14 cellular contexts compared by ENCODE assay signal in the genomic region with DNA sequence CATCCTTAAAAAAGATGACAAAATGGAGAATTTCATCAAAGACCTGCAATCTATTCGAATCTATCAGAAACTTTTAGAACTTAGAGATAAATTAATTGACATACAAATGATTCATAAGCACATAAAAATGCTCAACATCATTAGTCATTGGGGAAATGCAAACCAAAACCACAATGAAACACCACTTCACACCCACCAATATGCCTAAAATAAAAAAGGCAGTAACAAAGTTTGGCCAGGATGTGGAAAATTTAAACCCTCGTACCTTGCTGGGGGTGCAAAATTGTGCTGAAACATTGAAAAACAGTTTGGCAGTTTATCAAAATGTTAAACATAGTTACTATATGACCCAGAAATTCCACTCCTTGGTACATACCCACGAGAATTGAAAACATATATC. TPM values are rescaled to one million over a fixed set of nuclear protein-coding genes. Genes with fewer than 3 reads are reported as not detected.
DNase-seq lines count a peak whose midpoint lies in the region; ATAC-seq and TF ChIP-seq lines count a peak whose summit lies in the region.
"Had no signal": no experiment of that assay in that cellular context is flagged by ENCODE, and none has a peak within 500 bp of the region (broad histone marks: within the 10 kb centered on the region; RNA-seq: fewer than 3 reads in every experiment).

No MANE protein-coding gene starts in this region.

- TF ChIP-seq POLR2A in HCT116 (IDR thresholded peaks at IDR 0.05; ENCODE audit: borderline replicate concordance, extremely low read depth, insufficient read depth, insufficient read length) (no peak), GM18505 (IDR thresholded peaks at IDR 0.05; ENCODE audit: borderline replicate concordance, extremely low read depth, insufficient read depth, insufficient read length) (no peak)

- H3K79me2 ChIP-seq in HCT116 (ENCODE audit: insufficient read depth, low read length) = no peaks in the 10 kb centered on the region

- peaks cover 3 to 21% (median 8%) of the 10 kb centered on the region in 4 donors for H3K4me1 Mint-ChIP-seq in CD4-positive, alpha-beta memory T cell
- peaks cover 59% of the 10 kb centered on the region for H3K4me1 Mint-ChIP-seq in activated CD4-positive, alpha-beta memory T cell treated with anti-CD3 and anti-CD28 coated beads, Interleukin-2, amount 10 ng/mL, durations not matched to agents 7 days and 5 days

- CTCF ChIA-PET in CD4-positive, alpha-beta memory T cell (lab: Charles Lee; ENCODE audit: partially characterized antibody) = no interaction called here
- CTCF ChIA-PET in HCT116 (lab: Charles Lee) = no interaction called here
- CTCF ChIA-PET in activated CD4-positive, alpha-beta memory T cell treated with anti-CD3 and anti-CD28 coated beads, Interleukin-2, amount 10 ng/mL, durations not matched to agents 7 days and 5 days (lab: Charles Lee) = interaction anchor here (0.9 to 1.8 kb wide), 4 partner anchors 10 to 48 kb away, joined by 3 to 6 read pairs (median 4); no protein-coding TSS in a partner anchor

- RAD21 ChIA-PET in HCT116 (lab: Charles Lee; ENCODE audit: low non-redundant PET in 1 of 2, low total read pairs in 2 of 2, uncharacterized antibody in 2 of 2, unreplicated experiment in 2 of 2) = no interaction called here

- peak overlapping the region; percentile 38 for H3K4me2 ChIP-seq in HCT116 (ENCODE audit: low read length)

- no peak for TF ChIP-seq CTCF in HCT116 (IDR thresholded peaks at IDR 0.05 in 2 of 3, conservative IDR thresholded peaks at IDR 0.05 in 1 of 3; ENCODE audit: borderline replicate concordance in 1 of 3, insufficient read depth in 1 of 3, low read depth in 2 of 3, low read length in 2 of 3)
- no peak for TF ChIP-seq CTCF in fibroblast of mammary gland (conservative IDR thresholded peaks at IDR 0.05; ENCODE audit: control insufficient read depth, insufficient read depth, low read depth, low read length)

- no peak overlapping the region for H3K4me3 ChIP-seq in CD4-positive, alpha-beta memory T cell (ENCODE audit: low read length in 2 of 2)
- H3K4me3 ChIP-seq in HCT116 (replicated peaks in 1 of 2; ENCODE audit: low read depth in 1 of 2, low read length in 2 of 2) (no peak overlapping the region), fibroblast of mammary gland (ENCODE audit: control insufficient read depth, low read depth, low read length) (no peak overlapping the region)

- H3K36me3 Mint-ChIP-seq in CD4-positive, alpha-beta memory T cell = peaks cover 0 to 5% of the 10 kb centered on the region in 2 donors
- peaks cover 28% of the 10 kb centered on the region for H3K36me3 Mint-ChIP-seq in activated CD4-positive, alpha-beta memory T cell treated with anti-CD3 and anti-CD28 coated beads, Interleukin-2, amount 10 ng/mL, durations not matched to agents 7 days and 5 days (ENCODE audit: low read depth)

- peaks cover 0 to 2% of the 10 kb centered on the region in 2 donors for H3K27me3 Mint-ChIP-seq in CD4-positive, alpha-beta memory T cell
- H3K27me3 Mint-ChIP-seq in activated CD4-positive, alpha-beta memory T cell treated with anti-CD3 and anti-CD28 coated beads, Interleukin-2, amount 10 ng/mL, durations not matched to agents 7 days and 5 days = no peaks in the 10 kb centered on the region

- H2AFZ ChIP-seq in HCT116 (ENCODE audit: low read depth, low read length, poor library complexity, severe bottlenecking) = no peak overlapping the region

- H3K27me3 ChIP-seq in CD4-positive, alpha-beta memory T cell (ENCODE audit: insufficient read depth, low read length) = no peaks in the 10 kb centered on the region
- no peaks in the 10 kb centered on the region for H3K27me3 ChIP-seq in HCT116 (ENCODE audit: insufficient read depth, low read length)
- H3K27me3 ChIP-seq: neutrophil had no signal

- intact Hi-C loops in CD4-positive, alpha-beta memory T cell (cut with micrococcal nuclease) = no loop called here
- intact Hi-C loops in HCT116 (cut with micrococcal nuclease) = no loop called here

- no peak overlapping the region for H3K27ac ChIP-seq in CD4-positive, alpha-beta memory T cell (ENCODE audit: low read depth, low read length)
- H3K27ac ChIP-seq in HCT116 (ENCODE audit: low read depth, low read length) = no peak overlapping the region
- H3K27ac ChIP-seq: neutrophil had no signal

- peak in 3 of 5 donors; percentile 6 to 50 (median 12) for DNase-seq in CD4-positive, alpha-beta memory T cell
- no peak for DNase-seq in HCT116 (ENCODE audit: low read depth, low spot score)
- peak; percentile 48 for DNase-seq in activated CD4-positive, alpha-beta memory T cell treated with anti-CD3 and anti-CD28 coated beads, Interleukin-2, amount 10 ng/mL, durations not matched to agents 7 days and 5 days
- DNase-seq in fibroblast of mammary gland (ENCODE audit: low read depth) = peak; percentile 65
- DNase-seq in NCI-H1417 (lab: John Stamatoyannopoulos, UW) = no peak
- no peak for DNase-seq in NCI-H526 (lab: John Stamatoyannopoulos, UW)
- DNase-seq: NCI-H2081 treated with DMSO at 0.1 percent for 48 hours; OCI-M1; stimulated activated naive CD4-positive, alpha-beta T cell treated with Interleukin-2 at 50 U/mL for 16 hours; T1000 had no signal

- H3K9me2 ChIP-seq in HCT116 (ENCODE audit: insufficient read depth) = no peaks in the 10 kb centered on the region

- no peak overlapping the region for H3K4me3 Mint-ChIP-seq in CD4-positive, alpha-beta memory T cell
- peak overlapping the region; percentile 22 for H3K4me3 Mint-ChIP-seq in activated CD4-positive, alpha-beta memory T cell treated with anti-CD3 and anti-CD28 coated beads, Interleukin-2, amount 10 ng/mL, durations not matched to agents 7 days and 5 days

- no peak for ATAC-seq in HCT116
- ATAC-seq in GM18505 (IDR thresholded peaks at IDR 0.05; ENCODE audit: unreplicated experiment) = no peak
- ATAC-seq in GM19351 (IDR thresholded peaks at IDR 0.05; ENCODE audit: unreplicated experiment) = no peak
- ATAC-seq: left lobe of liver had no signal

- peaks cover 0 to 20% (median 5%) of the 10 kb centered on the region in 8 donors for H3K9me3 Mint-ChIP-seq in CD4-positive, alpha-beta memory T cell
- H3K9me3 Mint-ChIP-seq in activated CD4-positive, alpha-beta memory T cell treated with anti-CD3 and anti-CD28 coated beads, Interleukin-2, amount 10 ng/mL, durations not matched to agents 7 days and 5 days = peaks cover 9% of the 10 kb centered on the region

- TF ChIP-seq RAD21 in HCT116 (IDR thresholded peaks at IDR 0.05; ENCODE audit: low read depth) = no peak

- no TSS peak for BruUV-seq in HCT116 (replicated peaks; lab: Mats Ljungman, UMichigan)

- POLR2A ChIA-PET in CD4-positive, alpha-beta memory T cell (lab: Charles Lee; ENCODE audit: partially characterized antibody) = interaction anchor here (0.6 to 1.0 kb wide), 2 partner anchors 11 to 55 kb away, joined by 3 to 4 read pairs; no protein-coding TSS in a partner anchor
- POLR2A ChIA-PET in HCT116 (lab: Charles Lee) = no interaction called here
- POLR2A ChIA-PET in activated CD4-positive, alpha-beta memory T cell treated with anti-CD3 and anti-CD28 coated beads, Interleukin-2, amount 10 ng/mL, durations not matched to agents 7 days and 5 days (lab: Charles Lee) = interaction anchor here (1.2 to 1.8 kb wide), 2 partner anchors 11 to 35 kb away, joined by 3 to 39 read pairs; a partner anchor contains a TSS

- no peak overlapping the region for H3K9ac ChIP-seq in HCT116 (ENCODE audit: low read length)

- H4K20me1 ChIP-seq in HCT116 (ENCODE audit: insufficient read depth) = no peaks in the 10 kb centered on the region

- no peaks in the 10 kb centered on the region for H3K36me3 ChIP-seq in CD4-positive, alpha-beta memory T cell (ENCODE audit: insufficient read depth, low read length)
- H3K36me3 ChIP-seq in HCT116 (ENCODE audit: control insufficient read depth in 1 of 2, insufficient read depth in 2 of 2, low read length in 2 of 2) = no peaks in the 10 kb centered on the region
- H3K36me3 ChIP-seq: neutrophil had no signal

- peak overlapping the region in 1 of 7 donors; percentile 34 for H3K27ac Mint-ChIP-seq in CD4-positive, alpha-beta memory T cell
- peak overlapping the region; percentile 80 for H3K27ac Mint-ChIP-seq in activated CD4-positive, alpha-beta memory T cell treated with anti-CD3 and anti-CD28 coated beads, Interleukin-2, amount 10 ng/mL, durations not matched to agents 7 days and 5 days

- no peaks in the 10 kb centered on the region for H3K9me3 ChIP-seq in CD4-positive, alpha-beta memory T cell (ENCODE audit: control insufficient read depth in 1 of 2, low read length in 2 of 2)
- no peaks in the 10 kb centered on the region for H3K9me3 ChIP-seq in HCT116 (ENCODE audit: control insufficient read depth in 1 of 2, insufficient read depth in 1 of 2, low read depth in 1 of 2, low read length in 2 of 2)
- H3K9me3 ChIP-seq: neutrophil had no signal

- H3K4me1 ChIP-seq in CD4-positive, alpha-beta memory T cell (ENCODE audit: insufficient read depth, low read length) = peaks cover 14% of the 10 kb centered on the region
- H3K4me1 ChIP-seq in HCT116 (ENCODE audit: control insufficient read depth in 1 of 2, insufficient read depth in 2 of 2, low read length in 2 of 2) = peaks cover 12 to 15% of the 10 kb centered on the region in 2 experiments; a peak in 3 of 4 replicates

RNA-seq across cellular contexts. Expression of a gene that starts 11.5 kb away (rescaled TPM):
- total RNA-seq in CD4-positive, alpha-beta memory T cell = 10 to 100 TPM; 30.9 to 31.0 TPM
- 10 to 100 TPM in 1 of 2 donors, 1 to 10 TPM in 1; 1.3 to 10.1 TPM for polyA plus RNA-seq in CD4-positive, alpha-beta memory T cell
- total RNA-seq in HCT116 (2021; ENCODE audit: unreplicated experiment) = 8.9 TPM
- polyA plus RNA-seq in HCT116 (2012) = 6.0 and 9.7 TPM in 2 replicates
- total RNA-seq in activated CD4-positive, alpha-beta memory T cell treated with anti-CD3 and anti-CD28 coated beads, Interleukin-2, amount 10 ng/mL, durations not matched to agents 7 days and 5 days = 10 to 100 TPM; 29.2 to 31.5 TPM

RNA-seq across cellular contexts. Expression of a gene that starts 52.7 kb away (rescaled TPM):
- 10 to 100 TPM; 20.9 to 23.2 TPM for total RNA-seq in CD4-positive, alpha-beta memory T cell
- 10 to 100 TPM; 44.2 to 44.5 TPM for polyA plus RNA-seq in CD4-positive, alpha-beta memory T cell
- 43.3 TPM for total RNA-seq in HCT116 (2021; ENCODE audit: unreplicated experiment)
- 24.7 and 29.7 TPM in 2 replicates for polyA plus RNA-seq in HCT116 (2012)
- total RNA-seq in activated CD4-positive, alpha-beta memory T cell treated with anti-CD3 and anti-CD28 coated beads, Interleukin-2, amount 10 ng/mL, durations not matched to agents 7 days and 5 days = 10 to 100 TPM; 27.9 to 30.1 TPM

Comparison
In these comparisons a context has a peak if more than half of its experiments do, and no peak if none do; other contexts are left out.
1. DNase-seq: peak in CD4-positive, alpha-beta memory T cell (3 of 5), activated CD4-positive, alpha-beta memory T cell treated with anti-CD3 and anti-CD28 coated beads, Interleukin-2, amount 10 ng/mL, durations not matched to agents 7 days and 5 days (single experiment) and fibroblast of mammary gland (single experiment); none in HCT116 (single experiment), NCI-H1417 (0 of 3) and NCI-H526 (0 of 2).